In the genomic region with DNA sequence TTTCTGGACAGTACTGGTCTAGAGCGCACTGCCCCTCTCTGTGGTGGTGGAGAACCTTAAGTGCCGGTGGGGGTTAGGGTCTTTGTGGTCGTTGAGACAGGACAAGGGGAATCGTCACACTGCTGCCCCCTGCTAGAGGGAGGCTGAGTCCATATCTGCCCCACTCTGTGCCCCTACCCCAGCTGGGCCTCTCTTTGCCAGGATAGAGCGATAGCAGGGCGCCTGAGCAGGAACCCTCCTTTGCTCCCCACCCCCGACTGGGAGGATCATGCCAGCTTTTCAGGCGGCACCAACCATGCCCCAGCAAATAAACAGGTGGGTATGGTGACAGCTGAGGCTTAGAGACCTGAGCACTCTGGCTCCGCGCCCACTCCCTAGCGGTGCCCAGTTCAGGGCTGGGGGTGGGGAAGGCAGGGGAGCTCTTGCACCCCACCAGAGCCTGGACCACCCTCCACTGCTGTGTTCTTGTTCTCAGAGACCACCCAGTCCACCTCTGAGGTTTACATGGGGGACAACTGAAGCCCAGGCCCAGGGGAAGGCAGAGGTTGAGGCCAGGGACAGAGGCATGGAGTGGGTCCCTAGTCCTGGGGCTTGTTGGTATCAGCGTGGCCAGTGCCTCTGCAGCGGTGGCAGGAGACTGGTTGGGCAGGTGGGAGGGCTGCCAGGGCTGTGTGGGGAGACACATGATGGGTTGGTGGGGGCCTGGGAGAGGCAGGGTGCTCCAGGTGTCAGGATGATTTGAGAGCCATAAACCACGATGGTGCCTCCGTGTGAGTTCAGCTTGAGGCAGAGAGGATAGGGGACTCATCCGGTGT, we compare ENCODE assay signal across 13 cellular contexts. TPM values are rescaled to one million over a fixed set of nuclear protein-coding genes. Genes with fewer than 3 reads are reported as not detected.
DNase-seq lines count a peak whose midpoint lies in the region; ATAC-seq lines count a peak whose summit lies in the region.
"Had no signal": no experiment of that assay in that cellular context is flagged by ENCODE, and none has a peak within 500 bp of the region (broad histone marks: within the 10 kb centered on the region; RNA-seq: fewer than 3 reads in every experiment).

No MANE protein-coding gene starts in this region.

- H3K27ac Mint-ChIP-seq in activated T-helper 17 cell treated with anti-CD3 and anti-CD28 coated beads, Interleukin-2, amount 50 U/mL, for 72 hours = no peak overlapping the region
- no peak overlapping the region for H3K27ac Mint-ChIP-seq in stimulated activated naive B cell treated with anti-CD40 and anti-IgM and Interleukin-4, amounts not matched to agents 10 μg/mL and 1 μg/mL and 100 μg/mL, for 72 hours

- H3K9me3 Mint-ChIP-seq in activated T-helper 17 cell treated with anti-CD3 and anti-CD28 coated beads, Interleukin-2, amount 50 U/mL, for 72 hours = no peaks in the 10 kb centered on the region
- no peaks in the 10 kb centered on the region for H3K9me3 Mint-ChIP-seq in stimulated activated naive B cell treated with anti-CD40 and anti-IgM and Interleukin-4, amounts not matched to agents 10 μg/mL and 1 μg/mL and 100 μg/mL, for 72 hours

- DNase-seq in NCI-H1694 treated with DMSO at 0.1 percent for 48 hours (lab: John Stamatoyannopoulos, UW) = peak; percentile 25
- DNase-seq in NCI-H1694 (lab: John Stamatoyannopoulos, UW) = no peak
- DNase-seq in medulla oblongata (ENCODE audit: extremely low spot score) = peak; percentile 55
- DNase-seq in stimulated activated naive B cell treated with anti-CD40 and anti-IgM and Interleukin-4, amounts not matched to agents 10 μg/mL and 1 μg/mL and 100 μg/mL, for 72 hours = no peak
- DNase-seq in NCI-H82 (lab: John Stamatoyannopoulos, UW) = no peak
- DNase-seq: brain microvascular endothelial cell, left cardiac atrium, NCI-H187 treated with DMSO at 0.1 percent for 48 hours, PC-3 had no signal

- no peak for ATAC-seq in activated T-helper 17 cell treated with anti-CD3 and anti-CD28 coated beads, Interleukin-2, amount 50 U/mL, for 72 hours (replicated peaks)
- no peak for ATAC-seq in stimulated activated naive B cell treated with anti-CD40 and anti-IgM and Interleukin-4, amounts not matched to agents 10 μg/mL and 1 μg/mL and 100 μg/mL, for 72 hours (replicated peaks)
- ATAC-seq in GM19397 (IDR thresholded peaks at IDR 0.05; ENCODE audit: unreplicated experiment) (no peak), HG02759 (IDR thresholded peaks at IDR 0.05; ENCODE audit: unreplicated experiment) (no peak)
- ATAC-seq: left cardiac atrium, PC-3 had no signal

- no peaks in the 10 kb centered on the region for H3K4me1 Mint-ChIP-seq in activated T-helper 17 cell treated with anti-CD3 and anti-CD28 coated beads, Interleukin-2, amount 50 U/mL, for 72 hours
- H3K4me1 Mint-ChIP-seq in stimulated activated naive B cell treated with anti-CD40 and anti-IgM and Interleukin-4, amounts not matched to agents 10 μg/mL and 1 μg/mL and 100 μg/mL, for 72 hours = peaks cover 18 to 40% of the 10 kb centered on the region in 2 donors

- no peaks in the 10 kb centered on the region for H3K36me3 Mint-ChIP-seq in activated T-helper 17 cell treated with anti-CD3 and anti-CD28 coated beads, Interleukin-2, amount 50 U/mL, for 72 hours (ENCODE audit: low read depth)
- no peaks in the 10 kb centered on the region for H3K36me3 Mint-ChIP-seq in stimulated activated naive B cell treated with anti-CD40 and anti-IgM and Interleukin-4, amounts not matched to agents 10 μg/mL and 1 μg/mL and 100 μg/mL, for 72 hours

- H3K27me3 Mint-ChIP-seq in activated T-helper 17 cell treated with anti-CD3 and anti-CD28 coated beads, Interleukin-2, amount 50 U/mL, for 72 hours = peaks cover 41% of the 10 kb centered on the region
- peaks cover 32 to 39% of the 10 kb centered on the region in 2 donors for H3K27me3 Mint-ChIP-seq in stimulated activated naive B cell treated with anti-CD40 and anti-IgM and Interleukin-4, amounts not matched to agents 10 μg/mL and 1 μg/mL and 100 μg/mL, for 72 hours

- peak overlapping the region; percentile 23 for H3K4me3 Mint-ChIP-seq in activated T-helper 17 cell treated with anti-CD3 and anti-CD28 coated beads, Interleukin-2, amount 50 U/mL, for 72 hours
- H3K4me3 Mint-ChIP-seq in stimulated activated naive B cell treated with anti-CD40 and anti-IgM and Interleukin-4, amounts not matched to agents 10 μg/mL and 1 μg/mL and 100 μg/mL, for 72 hours = peak overlapping the region; percentile 77 to 82

RNA-seq across cellular contexts. Expression of a gene that starts 1.6 kb away (rescaled TPM):
- under 1 TPM; 0.13 to 0.26 TPM for total RNA-seq in activated T-helper 17 cell treated with anti-CD3 and anti-CD28 coated beads, Interleukin-2, amount 50 U/mL, for 72 hours
- total RNA-seq: A172 had no signal

Comparison
In these comparisons a context has a peak if more than half of its experiments do, and no peak if none do; other contexts are left out.
1. DNase-seq: peak in NCI-H1694 treated with DMSO at 0.1 percent for 48 hours (single experiment) and medulla oblongata (single experiment); none in NCI-H1694 (single experiment), stimulated activated naive B cell treated with anti-CD40 and anti-IgM and Interleukin-4, amounts not matched to agents 10 μg/mL and 1 μg/mL and 100 μg/mL, for 72 hours (single experiment) and NCI-H82 (single experiment).